15 cellular contexts compared by ENCODE assay signal in genomic region chr3:191065183-191065805, GRCh38.
DNase-seq lines count a peak whose midpoint lies in the region; ATAC-seq, FAIRE-seq and TF ChIP-seq lines count a peak whose summit lies in the region.
"Had no signal": no experiment of that assay in that cellular context is flagged by ENCODE, and none has a peak within 500 bp of the region (broad histone marks: within the 10 kb centered on the region; RNA-seq: fewer than 3 reads in every experiment).

No MANE protein-coding gene starts in this region.

- H3K4me1 ChIP-seq in mesendoderm (ENCODE audit: control insufficient read depth, low read depth, low read length) = no peaks in the 10 kb centered on the region

- H2AK5ac ChIP-seq in mesendoderm (ENCODE audit: low read length) = no peak overlapping the region

- H2BK5ac ChIP-seq in mesendoderm (ENCODE audit: low read length) = no peak overlapping the region

- no peak for TF ChIP-seq CTCF in bronchial epithelial cell (IDR thresholded peaks at IDR 0.05; ENCODE audit: insufficient read depth, low read length, severe bottlenecking)
- no peak for TF ChIP-seq CTCF in GM10266 (IDR thresholded peaks at IDR 0.05; ENCODE audit: control insufficient read depth, insufficient read depth, low read depth, missing control alignments)

- DNase-seq in GM03348 (ENCODE audit: low spot score) = peak; percentile 44
- peak; percentile 4 for DNase-seq in HuH-7 (ENCODE audit: low spot score)
- peak; percentile 85 for DNase-seq in bronchial epithelial cell (ENCODE audit: low read depth)
- peak; percentile 1 for DNase-seq in mesendoderm
- no peak for DNase-seq in GM10266 (ENCODE audit: extremely low spot score)
- DNase-seq: activated CD4-positive, CD25-positive, alpha-beta regulatory T cell treated with anti-CD3 and anti-CD28 coated beads, Interleukin-2, amount 50 U/mL, for 72 hours; CD4-positive, CD25-positive, alpha-beta regulatory T cell; GDM1; NCI-H1930; NCI-H69; posterior cingulate gyrus had no signal

- H3K18ac ChIP-seq in mesendoderm (ENCODE audit: low read length) = no peak overlapping the region

- H4K8ac ChIP-seq in mesendoderm (ENCODE audit: low read depth, low read length) = no peak overlapping the region

- no peak for FAIRE-seq in bronchial epithelial cell (lab: Jason Lieb, UNC)
- FAIRE-seq: RCC 7860 had no signal

- no peaks in the 10 kb centered on the region for H3K36me3 ChIP-seq in bronchial epithelial cell (ENCODE audit: control insufficient read depth, insufficient read depth, low read length)
- H3K36me3 ChIP-seq in mesendoderm (ENCODE audit: control insufficient read depth, insufficient read depth, low read length) = no peaks in the 10 kb centered on the region

- no peak overlapping the region for H3K56ac ChIP-seq in mesendoderm (ENCODE audit: low read length)

- H3K9ac ChIP-seq in mesendoderm (ENCODE audit: low read length) = no peak overlapping the region

- no peak overlapping the region for H3K4ac ChIP-seq in mesendoderm (ENCODE audit: low read depth, low read length)

- H3K23ac ChIP-seq in mesendoderm (ENCODE audit: low read length) = no peak overlapping the region

- H3K4me3 ChIP-seq in bronchial epithelial cell (ENCODE audit: low read depth, low read length) (no peak overlapping the region), mesendoderm (ENCODE audit: low read length) (no peak overlapping the region)

- H3K27me3 ChIP-seq in bronchial epithelial cell (ENCODE audit: control insufficient read depth, insufficient read depth, low read length) = no peaks in the 10 kb centered on the region
- H3K27me3 ChIP-seq in mesendoderm (ENCODE audit: insufficient read depth, low read length, poor library complexity) = no peaks in the 10 kb centered on the region

- ATAC-seq in HG02981 (IDR thresholded peaks at IDR 0.05; ENCODE audit: unreplicated experiment) = no peak
- ATAC-seq in GM21528 (IDR thresholded peaks at IDR 0.05; ENCODE audit: low FRiP score, unreplicated experiment) = no peak
- ATAC-seq: left lobe of liver had no signal

- no CpG with 5 or more reads among the region's 6 CpGs for WGBS in mesendoderm (ENCODE audit: extremely low coverage, insufficient coverage, low lambda C conversion rate)

- H3K79me2 ChIP-seq in mesendoderm (ENCODE audit: control insufficient read depth, insufficient read depth, low read length) = no peaks in the 10 kb centered on the region

- H3K27ac ChIP-seq in mesendoderm (ENCODE audit: low read depth, low read length) = no peak overlapping the region

- H3K4me2 ChIP-seq in mesendoderm (ENCODE audit: low read length) = no peak overlapping the region

- no peak overlapping the region for H4K5ac ChIP-seq in mesendoderm (ENCODE audit: low read length)

- no peak overlapping the region for H2BK120ac ChIP-seq in mesendoderm (ENCODE audit: low read depth, low read length)

- no peak overlapping the region for H2BK15ac ChIP-seq in mesendoderm (replicated peaks; ENCODE audit: low read depth)

- no peaks in the 10 kb centered on the region for H3K79me1 ChIP-seq in mesendoderm (ENCODE audit: low read length)
